ENCODE assay signal across 8 cellular contexts in genomic region chr13:79541426-79542049, GRCh38.
DNase-seq lines count a peak whose midpoint lies in the region; ATAC-seq and TF ChIP-seq lines count a peak whose summit lies in the region.

No MANE protein-coding gene starts in this region.

- no peaks in the 10 kb centered on the region for H3F3A ChIP-seq in neural progenitor cell (ENCODE audit: low read depth)

- H3K4me1 Mint-ChIP-seq in neural progenitor cell, result peaks cover 14% of the 10 kb centered on the region

- no peak overlapping the region for H3K27ac Mint-ChIP-seq in neural progenitor cell

- no peak overlapping the region for H3K4me3 Mint-ChIP-seq in neural progenitor cell

- no TSS peak for BruUV-seq in Panc1 (replicated peaks; lab: Mats Ljungman, UMichigan)

- no peaks in the 10 kb centered on the region for H3K9me3 ChIP-seq in Panc1 (ENCODE audit: control insufficient read depth, insufficient read depth, low read depth, low read length)
- H3K9me3 ChIP-seq in neural progenitor cell (ENCODE audit: low read depth), result no peaks in the 10 kb centered on the region

- H3K27ac ChIP-seq in Panc1 (ENCODE audit: low read length) (no peak overlapping the region), neural progenitor cell (no peak overlapping the region)

- no peak overlapping the region for H3K4me3 ChIP-seq in Panc1 (ENCODE audit: low read depth in 2 of 2, low read length in 2 of 2)
- H3K4me3 ChIP-seq in epithelial cell of esophagus (ENCODE audit: low read length), result no peak overlapping the region
- no peak overlapping the region for H3K4me3 ChIP-seq in neural progenitor cell

- in situ Hi-C loops in Panc1 (cut with HindIII; ENCODE audit: low pct_unique_long_range_greater_than_20kb, low sequenced_read_pairs), result no loop called here

- peaks cover 2% of the 10 kb centered on the region for H3K27me3 Mint-ChIP-seq in neural progenitor cell (ENCODE audit: insufficient read depth, low read depth)

- POLR2A ChIA-PET in Panc1 (lab: Charles Lee), result no interaction called here

- peak; percentile 59 for ATAC-seq in GM18868 (IDR thresholded peaks at IDR 0.05; ENCODE audit: unreplicated experiment)
- no peak for ATAC-seq in Panc1
- no peak for ATAC-seq in HG03097 (IDR thresholded peaks at IDR 0.05; ENCODE audit: low FRiP score, unreplicated experiment)

- no peaks in the 10 kb centered on the region; the same call in 1 of the 2 replicates for H3K36me3 ChIP-seq in Panc1 (ENCODE audit: control insufficient read depth, insufficient read depth, low read length)
- H3K36me3 ChIP-seq in neural progenitor cell, result no peaks in the 10 kb centered on the region

- H3K9ac ChIP-seq in neural progenitor cell, result no peak overlapping the region

- intact Hi-C loops in Panc1 (cut with micrococcal nuclease; ENCODE audit: unreplicated experiment), result no loop called here

- H3K36me3 Mint-ChIP-seq in neural progenitor cell, result peaks cover 4% of the 10 kb centered on the region

- H3K9me3 Mint-ChIP-seq in neural progenitor cell, result peaks cover 3% of the 10 kb centered on the region

- peak; percentile 50; the same call in 1 of the 2 replicates for TF ChIP-seq CTCF in Panc1 (IDR thresholded peaks at IDR 0.05)
- TF ChIP-seq CTCF in epithelial cell of esophagus (IDR thresholded peaks at IDR 0.05; ENCODE audit: insufficient read depth, low read depth, low read length, missing control alignments), result peak; percentile 47
- TF ChIP-seq CTCF in neural progenitor cell (IDR thresholded peaks at IDR 0.05), result peak; percentile 95

- no peaks in the 10 kb centered on the region for H3K79me2 ChIP-seq in neural progenitor cell (ENCODE audit: low read depth)

- no peak overlapping the region for H3K4me2 ChIP-seq in neural progenitor cell

- H4K20me1 ChIP-seq in neural progenitor cell (ENCODE audit: low read depth), result no peaks in the 10 kb centered on the region

- no peak overlapping the region for H2AFZ ChIP-seq in neural progenitor cell (replicated peaks)

- CTCF ChIA-PET in Panc1 (lab: Charles Lee), result interaction anchor here (0.7 to 1.3 kb wide), 2 partner anchors 117 to 800 kb away, joined by 3 to 24 read pairs; no protein-coding TSS in a partner anchor

- H3K27me3 ChIP-seq in Panc1 (ENCODE audit: control insufficient read depth, insufficient read depth, low read length) (no peaks in the 10 kb centered on the region), neural progenitor cell (no peaks in the 10 kb centered on the region)

- no peaks in the 10 kb centered on the region for H3K4me1 ChIP-seq in Panc1 (ENCODE audit: control insufficient read depth, insufficient read depth, low read length)
- no peaks in the 10 kb centered on the region for H3K4me1 ChIP-seq in neural progenitor cell

- DNase-seq in COLO668 (lab: John Stamatoyannopoulos, UW; ENCODE audit: unreplicated experiment) (peak; percentile 28), HS-5 (ENCODE audit: low read depth) (peak; percentile 20), Panc1 (ENCODE audit: low read depth, low spot score) (peak; percentile 22), epithelial cell of esophagus (ENCODE audit: low read depth) (peak; percentile 69), neural progenitor cell (ENCODE audit: low spot score) (peak; percentile 40)
- no peak for DNase-seq in stimulated activated CD4-positive, alpha-beta T cell treated with anti-CD3 and anti-CD28 coated beads, Interleukin-15, amount 100 ng/mL, for 24 hours
